Comparison of ENCODE assay signal across 8 cellular contexts in the genomic region with DNA sequence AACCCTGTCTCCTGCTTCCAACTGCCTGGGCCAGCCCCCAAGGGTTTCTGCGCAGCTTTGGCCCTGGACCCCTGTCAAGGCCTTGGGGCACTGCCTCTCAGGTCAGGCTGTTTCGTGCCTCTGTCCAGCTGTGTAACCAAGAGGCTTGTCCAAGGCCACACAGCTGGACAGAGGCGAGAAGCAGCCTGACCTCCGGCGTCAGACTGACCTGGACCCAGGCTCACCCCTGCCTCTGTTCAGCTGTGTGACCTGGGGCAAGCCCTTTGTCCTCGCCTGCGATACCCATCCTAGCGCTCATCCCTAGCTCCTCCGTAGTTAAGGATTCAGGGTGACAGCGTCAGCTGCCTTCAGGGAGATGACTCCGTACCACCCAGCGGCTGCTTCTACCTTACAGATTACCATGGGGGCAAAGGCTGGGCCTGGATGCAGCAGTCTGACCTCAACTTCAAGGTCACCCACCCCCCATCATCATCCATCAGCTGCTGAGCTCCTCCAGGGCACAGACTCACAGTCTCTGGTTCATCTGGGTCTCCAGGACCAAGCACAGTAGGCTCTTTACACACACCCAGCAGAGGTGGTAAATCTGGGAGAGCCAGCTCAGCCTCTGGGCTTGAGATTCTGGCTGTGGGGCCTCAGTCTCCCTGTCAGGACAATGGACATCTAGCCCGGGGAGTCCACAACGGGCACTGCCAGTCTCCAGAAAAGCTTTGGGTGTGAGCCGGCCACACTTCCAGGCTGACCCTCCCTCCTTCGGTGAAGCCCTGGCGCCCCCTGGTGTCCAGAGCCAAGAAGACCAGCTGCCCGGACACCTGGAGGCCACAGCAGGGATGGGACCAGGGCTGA. TPM values are rescaled to one million over a fixed set of nuclear protein-coding genes. Genes with fewer than 3 reads are reported as not detected.
DNase-seq lines count a peak whose midpoint lies in the region; ATAC-seq, FAIRE-seq and TF ChIP-seq lines count a peak whose summit lies in the region.

No MANE protein-coding gene starts in this region.

- FAIRE-seq in D721Med (lab: Jason Lieb, UNC): no peak

- TF ChIP-seq CTCF in D721Med (IDR thresholded peaks at IDR 0.05; ENCODE audit: insufficient read depth, missing control alignments): peak; percentile 83

- no peak overlapping the region for H3K4me3 Mint-ChIP-seq in central memory CD8-positive, alpha-beta T cell

- peaks cover 12% of the 10 kb centered on the region for H3K4me1 Mint-ChIP-seq in central memory CD8-positive, alpha-beta T cell

- no peak overlapping the region for H3K27ac Mint-ChIP-seq in central memory CD8-positive, alpha-beta T cell (ENCODE audit: low read depth)

- peaks cover 4% of the 10 kb centered on the region for H3K36me3 Mint-ChIP-seq in central memory CD8-positive, alpha-beta T cell (ENCODE audit: insufficient read depth)

- intact Hi-C loops in left colon (cut with DNase I, micrococcal nuclease): loop anchor here in 1 of 2 donors (5.0 to 10.0 kb wide), 2 partner anchors 75 to 132 kb away; a partner anchor contains a TSS

- H3K9me3 Mint-ChIP-seq in central memory CD8-positive, alpha-beta T cell: no peaks in the 10 kb centered on the region

- peak; percentile 98 for DNase-seq in D721Med (ENCODE audit: insufficient read length, low spot score)
- peak; percentile 69 for DNase-seq in NCI-H345 (lab: John Stamatoyannopoulos, UW)
- peak; percentile 62 for DNase-seq in activated CD4-positive, alpha-beta T cell treated with anti-CD3 and anti-CD28 coated beads for 1 hour
- peak; percentile 52 to 68 for DNase-seq in central memory CD8-positive, alpha-beta T cell (ENCODE audit: low spot score in 2 of 2)
- peak; percentile 84 to 89 for DNase-seq in left colon
- DNase-seq in stimulated activated CD4-positive, alpha-beta T cell treated with anti-CD3 and anti-CD28 coated beads, Interleukin-4, amount 100 ng/mL, for 1 hour: peak; percentile 81

- no peaks in the 10 kb centered on the region for H3K27me3 Mint-ChIP-seq in central memory CD8-positive, alpha-beta T cell

- ATAC-seq in HG02610 (IDR thresholded peaks at IDR 0.05; ENCODE audit: unreplicated experiment) (peak; percentile 58), left colon (peak; percentile 85), GM18520 (IDR thresholded peaks at IDR 0.05; ENCODE audit: unreplicated experiment) (no peak)
- ATAC-seq in central memory CD8-positive, alpha-beta T cell (replicated peaks; ENCODE audit: extremely low read depth, poor library complexity, severe bottlenecking): no peak

RNA-seq across cellular contexts. Expression of a gene that starts 7.9 kb away (rescaled TPM):
- total RNA-seq in left colon: 100 to 1,000 TPM; 114 to 141 TPM

RNA-seq across cellular contexts. Expression of a gene that starts 15.1 kb away (rescaled TPM):
- total RNA-seq in left colon: 10 to 100 TPM; 15.1 to 26.5 TPM

RNA-seq across cellular contexts. Expression of a gene that starts 29.9 kb away (rescaled TPM):
- 100 to 1,000 TPM; 222 to 302 TPM for total RNA-seq in left colon

RNA-seq across cellular contexts. Expression of a gene that starts 47.3 kb away (rescaled TPM):
- total RNA-seq in left colon: 10 to 100 TPM; 37.5 to 46.9 TPM

Comparison
In these comparisons a context has a peak if more than half of its experiments do, and no peak if none do; other contexts are left out.
1. ATAC-seq: peak in HG02610 (single experiment) and left colon (single experiment); none in central memory CD8-positive, alpha-beta T cell (single experiment) and GM18520 (single experiment).
2. Peak in every context shown above with its lines, with median percentiles within 50 percentile points of each other: DNase-seq.